Comparison of ENCODE assay signal across 8 cellular contexts in the genomic region with DNA sequence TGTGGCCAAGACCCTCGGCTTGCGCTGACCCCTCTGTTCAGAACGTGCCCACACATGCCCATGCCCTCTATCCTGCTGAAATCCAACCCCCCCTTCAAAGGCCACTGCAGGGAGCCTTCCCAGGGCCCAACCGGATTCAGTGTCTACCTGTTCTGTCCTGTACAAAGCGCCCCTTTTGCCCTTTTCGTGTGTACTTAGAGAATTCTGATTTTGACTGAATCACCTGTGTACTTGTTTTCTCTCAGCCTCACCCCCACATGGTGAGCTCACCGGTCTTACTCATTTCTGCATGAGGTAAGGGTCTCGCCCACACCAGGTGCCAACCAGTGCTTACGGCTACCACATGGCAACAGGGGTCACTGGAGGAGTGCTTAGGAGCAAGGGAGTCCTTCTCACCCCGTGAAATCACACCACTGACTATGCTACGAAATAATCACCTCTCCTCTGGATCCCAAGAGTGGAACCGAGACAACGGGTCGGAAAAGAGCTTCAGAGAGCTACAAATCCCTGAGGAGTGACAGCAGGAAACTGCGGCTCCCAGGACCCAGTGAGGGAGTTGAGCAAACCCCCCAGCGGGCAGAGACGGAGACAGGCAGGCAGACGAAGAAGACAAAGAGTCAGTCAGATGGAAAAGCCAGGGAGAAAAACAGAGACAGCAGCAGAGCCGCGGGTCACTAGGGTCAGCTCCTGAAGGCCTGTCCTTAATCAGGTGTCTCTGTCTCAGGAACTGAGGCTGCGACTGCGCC. TPM values are rescaled to one million over a fixed set of nuclear protein-coding genes. Genes with fewer than 3 reads are reported as not detected.
DNase-seq lines count a peak whose midpoint lies in the region; ATAC-seq and TF ChIP-seq lines count a peak whose summit lies in the region.

No MANE protein-coding gene starts in this region.

- peak overlapping the region in 1 of 4 donors; percentile 24 for H3K4me3 ChIP-seq in Peyer's patch
- H3K4me3 ChIP-seq in colonic mucosa, result no peak overlapping the region

- no peak for TF ChIP-seq POLR2A in Peyer's patch (IDR thresholded peaks at IDR 0.05)

- intact Hi-C loops in colonic mucosa (cut with DNase I), result loop anchor here (1.0 to 10.0 kb wide), 3 partner anchors 33 to 213 kb away; a partner anchor contains a TSS

- H3K9me3 ChIP-seq in Peyer's patch (no peaks in the 10 kb centered on the region), colonic mucosa (no peaks in the 10 kb centered on the region)

- H3K36me3 ChIP-seq in Peyer's patch, result no peaks in the 10 kb centered on the region
- no peaks in the 10 kb centered on the region for H3K36me3 ChIP-seq in colonic mucosa

- peak overlapping the region; percentile 19 to 86 for H3K9ac ChIP-seq in colonic mucosa (ENCODE audit: low read depth in 2 of 2, low read length in 2 of 2)

- H3K27ac ChIP-seq in Peyer's patch (peak overlapping the region; percentile 69 to 95 (median 86)), colonic mucosa (peak overlapping the region; percentile 97)

- ATAC-seq in omental fat pad (ENCODE audit: low FRiP score), result peak; percentile 51
- ATAC-seq in HG02885 (IDR thresholded peaks at IDR 0.05; ENCODE audit: poor library complexity, unreplicated experiment), result no peak
- ATAC-seq in GM19035 (IDR thresholded peaks at IDR 0.05; ENCODE audit: unreplicated experiment), result no peak
- ATAC-seq in HG03439 (IDR thresholded peaks at IDR 0.05; ENCODE audit: unreplicated experiment), result no peak

- in situ Hi-C loops in GM13976 (cut with MboI; ENCODE audit: low sequenced_read_pairs, unreplicated experiment), result no loop called here

- no peak for TF ChIP-seq CTCF in Peyer's patch (IDR thresholded peaks at IDR 0.05)
- TF ChIP-seq CTCF in colonic mucosa (IDR thresholded peaks at IDR 0.05), result no peak
- TF ChIP-seq CTCF in omental fat pad (IDR thresholded peaks at IDR 0.05), result no peak
- TF ChIP-seq CTCF in GM13976 (IDR thresholded peaks at IDR 0.05; ENCODE audit: borderline replicate concordance, control extremely low read depth, extremely low read depth, insufficient read depth, missing control alignments), result no peak

- H3K4me1 ChIP-seq in Peyer's patch, result peaks cover 12 to 44% (median 19%) of the 10 kb centered on the region in 4 donors
- H3K4me1 ChIP-seq in colonic mucosa, result peaks cover 29% of the 10 kb centered on the region

- H3K27me3 ChIP-seq in Peyer's patch, result no peaks in the 10 kb centered on the region
- H3K27me3 ChIP-seq in colonic mucosa, result no peaks in the 10 kb centered on the region

- DNase-seq in Daoy (ENCODE audit: low read depth) (peak; percentile 90), Peyer's patch (no peak), colonic mucosa (peak; percentile 39), omental fat pad (ENCODE audit: low spot score) (no peak), GM13976 (ENCODE audit: low spot score) (no peak)

RNA-seq across cellular contexts. Expression of a gene that starts 2.1 kb away (rescaled TPM):
- total RNA-seq in Daoy (2014; rRNA removed; shearing (Covaris generic)), result 86.8 and 88.6 TPM in 2 replicates
- total RNA-seq in Peyer's patch (not detected), colonic mucosa (1 to 10 TPM; 1.0 to 2.4 TPM), omental fat pad (1 to 10 TPM in 2 of 4 donors, not detected in 2; 1.3 to 6.5 TPM)

RNA-seq across cellular contexts. Expression of a gene that starts 18.7 kb away (rescaled TPM):
- 9.0 and 12.2 TPM in 2 replicates for total RNA-seq in Daoy (2014; rRNA removed; shearing (Covaris generic))
- total RNA-seq in Peyer's patch, result not detected
- under 1 TPM in 1 of 2 donors, not detected in 1; 0.61 TPM for total RNA-seq in colonic mucosa
- 1 to 10 TPM in 3 of 4 donors, not detected in 1; 1.7 to 3.2 (median 2.7) TPM for total RNA-seq in omental fat pad

RNA-seq across cellular contexts. Expression of a gene that starts 22.2 kb away (rescaled TPM):
- total RNA-seq in Daoy (2014; rRNA removed; shearing (Covaris generic)), result 15.7 and 20.6 TPM in 2 replicates
- total RNA-seq in Peyer's patch, result 100 to 1,000 TPM in 1 of 4 donors, 10 to 100 TPM in 3; 38.2 to 435 (median 53.6) TPM
- 10 to 100 TPM; 41.8 to 83.8 TPM for total RNA-seq in colonic mucosa
- total RNA-seq in omental fat pad, result 100 to 1,000 TPM; 323 to 723 (median 337) TPM

RNA-seq across cellular contexts. Expression of a gene that starts 27.1 kb away (rescaled TPM):
- total RNA-seq in Daoy (2014; rRNA removed; shearing (Covaris generic)), result 0.34 TPM in 1 of 2 replicates, not detected in the other
- total RNA-seq in Peyer's patch, result not detected
- total RNA-seq in colonic mucosa, result not detected
- not detected for total RNA-seq in omental fat pad

RNA-seq across cellular contexts. Expression of a gene that starts 32.0 kb away (rescaled TPM):
- 428 and 491 TPM in 2 replicates for total RNA-seq in Daoy (2014; rRNA removed; shearing (Covaris generic))
- total RNA-seq in Peyer's patch (100 to 1,000 TPM; 321 to 366 (median 334) TPM), colonic mucosa (1,000 to 10,000 TPM; 2,444 to 2,474 TPM), omental fat pad (100 to 1,000 TPM; 315 to 566 (median 427) TPM)

Comparison
In these comparisons a context has a peak if more than half of its experiments do, and no peak if none do; other contexts are left out.
1. DNase-seq: peak in Daoy (single experiment) and colonic mucosa (single experiment); none in Peyer's patch (0 of 3), omental fat pad (single experiment) and GM13976 (single experiment).
2. RNA of a gene that starts 2.1 kb away (total RNA-seq): 86.8 to 88.6 TPM in Daoy; 1.0 to 2.4 TPM in colonic mucosa, 1.3 to 6.5 TPM in omental fat pad and not detected in Peyer's patch; every median in the first group is over 10 times any median in the second.